27 cellular contexts compared by ENCODE assay signal in genomic region chr6:38194589-38194988, GRCh38.
"Had no signal": no experiment of that assay in that cellular context is flagged by ENCODE, and none has a peak within 500 bp of the region (broad histone marks: within the 10 kb centered on the region; RNA-seq: fewer than 3 reads in every experiment).

No MANE protein-coding gene starts in this region.

- H3K4me1 ChIP-seq: esophagus squamous epithelium, gastrocnemius medialis, heart right ventricle, left lung, lower lobe of right lung had no signal

- H3K27me3 ChIP-seq: esophagus squamous epithelium, gastrocnemius medialis, heart right ventricle, left lung had no signal

- ATAC-seq: effector memory CD8-positive, alpha-beta T cell; esophagus mucosa; heart right ventricle; left cardiac atrium; left ventricle myocardium superior; naive thymus-derived CD4-positive, alpha-beta T cell had no signal

- H3K27ac ChIP-seq: epithelial cell of prostate, esophagus squamous epithelium, gastrocnemius medialis, heart right ventricle, left lung, lower lobe of right lung had no signal

- H3K4me3 Mint-ChIP-seq: dendritic cell treated with granulocyte-macrophage colony-stimulating factor and Interleukin-4, amounts not matched to agents 40 ng/mL and 50 ng/mL, for 4 days; effector memory CD8-positive, alpha-beta T cell; endodermal cell; memory B cell; naive thymus-derived CD4-positive, alpha-beta T cell had no signal

- H3K4me1 Mint-ChIP-seq: memory B cell had no signal

- FAIRE-seq: colon, endometrium, islet of Langerhans, keratinocyte had no signal

- H3K9me3 ChIP-seq: esophagus squamous epithelium, gastrocnemius medialis, heart right ventricle, left lung, lower lobe of right lung had no signal

- H3K4me3 ChIP-seq: esophagus squamous epithelium, gastrocnemius medialis, heart right ventricle, left lung, lower lobe of right lung had no signal

- DNase-seq: cortex of kidney; effector CD8-positive, alpha-beta T cell; effector memory CD8-positive, alpha-beta T cell; endodermal cell; erythroblast; esophagus squamous epithelium; foreskin fibroblast; foreskin melanocyte; gastrocnemius medialis; glutamatergic neuron; heart right ventricle; hippocampal formation; left cardiac atrium; left lung; left ventricle myocardium superior; lower lobe of right lung; mesendoderm; midbrain had no signal

- H3K36me3 ChIP-seq: gastrocnemius medialis had no signal

- H3K9me3 Mint-ChIP-seq: dendritic cell treated with granulocyte-macrophage colony-stimulating factor and Interleukin-4, amounts not matched to agents 40 ng/mL and 50 ng/mL, for 4 days; effector memory CD8-positive, alpha-beta T cell; endodermal cell; memory B cell had no signal

- H3K27ac Mint-ChIP-seq: dendritic cell treated with granulocyte-macrophage colony-stimulating factor and Interleukin-4, amounts not matched to agents 40 ng/mL and 50 ng/mL, for 4 days; endodermal cell; memory B cell; naive thymus-derived CD4-positive, alpha-beta T cell had no signal
